ENCODE assay signal across 1 cellular context in the genomic region with DNA sequence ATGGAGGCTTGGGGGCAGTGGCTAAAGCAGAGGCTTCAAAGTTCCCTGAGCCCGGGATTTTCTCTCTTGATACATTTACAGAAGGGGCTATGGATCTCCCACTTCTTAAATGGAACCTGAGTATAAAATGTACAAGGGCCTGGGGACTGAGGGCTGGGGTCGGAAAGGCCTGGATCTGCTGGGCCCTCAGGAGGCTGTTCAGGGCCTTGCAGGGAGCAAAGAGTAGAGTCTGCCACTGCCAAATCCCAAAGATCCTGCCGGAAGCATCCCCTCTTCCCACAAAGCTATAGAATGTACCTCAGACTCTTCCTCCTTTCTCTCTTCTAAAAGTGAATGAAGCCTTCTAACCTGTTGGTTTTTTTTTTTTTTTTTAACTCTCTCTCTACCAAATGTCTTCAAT.
TF ChIP-seq lines count a peak whose summit lies in the region.

No MANE protein-coding gene starts in this region.

TF ChIP-seq in HepG2, 621 proteins besides CTCF, POLR2A, EP300 and RAD21:
- TF ChIP-seq HNF4A (CRISPR knock-in tag; IDR thresholded peaks at IDR 0.05) (no peak), ZNF616 (CRISPR knock-in tag; IDR thresholded peaks at IDR 0.05; ENCODE audit: low read depth) (no peak), EHMT2 (IDR thresholded peaks at IDR 0.05; ENCODE audit: borderline replicate concordance, low read depth, low read length) (no peak), ZNF3 (CRISPR knock-in tag; IDR thresholded peaks at IDR 0.05) (no peak), MIER2 (CRISPR knock-in tag; IDR thresholded peaks at IDR 0.05) (no peak), PPARG (CRISPR knock-in tag; conservative IDR thresholded peaks at IDR 0.05) (no peak), NRL (CRISPR knock-in tag; IDR thresholded peaks at IDR 0.05; ENCODE audit: borderline replicate concordance) (no peak), MXD4 (CRISPR knock-in tag; IDR thresholded peaks at IDR 0.05) (no peak), SRY (CRISPR knock-in tag; IDR thresholded peaks at IDR 0.05) (no peak), ZNF510 (CRISPR knock-in tag; IDR thresholded peaks at IDR 0.05; ENCODE audit: low read depth) (no peak), MEF2D (CRISPR knock-in tag; IDR thresholded peaks at IDR 0.05) (no peak), ZNF326 (CRISPR knock-in tag; IDR thresholded peaks at IDR 0.05; ENCODE audit: borderline replicate concordance) (no peak), SKIL (CRISPR knock-in tag; IDR thresholded peaks at IDR 0.05; ENCODE audit: borderline replicate concordance) (no peak), ZNF576 (CRISPR knock-in tag; IDR thresholded peaks at IDR 0.05) (no peak), TCF7L2 (IDR thresholded peaks at IDR 0.05; ENCODE audit: low read depth, low read length) (no peak), DNMT1 (CRISPR knock-in tag; IDR thresholded peaks at IDR 0.05) (no peak), ZNF570 (CRISPR knock-in tag; IDR thresholded peaks at IDR 0.05; ENCODE audit: borderline replicate concordance) (no peak)
- TF ChIP-seq, protein P1, sequence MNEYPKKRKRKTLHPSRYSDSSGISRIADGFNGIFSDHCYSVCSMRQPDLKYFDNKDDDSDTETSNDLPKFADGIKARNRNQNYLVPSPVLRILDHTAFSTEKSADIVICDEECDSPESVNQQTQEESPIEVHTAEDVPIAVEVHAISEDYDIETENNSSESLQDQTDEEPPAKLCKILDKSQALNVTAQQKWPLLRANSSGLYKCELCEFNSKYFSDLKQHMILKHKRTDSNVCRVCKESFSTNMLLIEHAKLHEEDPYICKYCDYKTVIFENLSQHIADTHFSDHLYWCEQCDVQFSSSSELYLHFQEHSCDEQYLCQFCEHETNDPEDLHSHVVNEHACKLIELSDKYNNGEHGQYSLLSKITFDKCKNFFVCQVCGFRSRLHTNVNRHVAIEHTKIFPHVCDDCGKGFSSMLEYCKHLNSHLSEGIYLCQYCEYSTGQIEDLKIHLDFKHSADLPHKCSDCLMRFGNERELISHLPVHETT (CRISPR knock-in tag; conservative IDR thresholded peaks at IDR 0.05), result no peak
- TF ChIP-seq, protein P2, sequence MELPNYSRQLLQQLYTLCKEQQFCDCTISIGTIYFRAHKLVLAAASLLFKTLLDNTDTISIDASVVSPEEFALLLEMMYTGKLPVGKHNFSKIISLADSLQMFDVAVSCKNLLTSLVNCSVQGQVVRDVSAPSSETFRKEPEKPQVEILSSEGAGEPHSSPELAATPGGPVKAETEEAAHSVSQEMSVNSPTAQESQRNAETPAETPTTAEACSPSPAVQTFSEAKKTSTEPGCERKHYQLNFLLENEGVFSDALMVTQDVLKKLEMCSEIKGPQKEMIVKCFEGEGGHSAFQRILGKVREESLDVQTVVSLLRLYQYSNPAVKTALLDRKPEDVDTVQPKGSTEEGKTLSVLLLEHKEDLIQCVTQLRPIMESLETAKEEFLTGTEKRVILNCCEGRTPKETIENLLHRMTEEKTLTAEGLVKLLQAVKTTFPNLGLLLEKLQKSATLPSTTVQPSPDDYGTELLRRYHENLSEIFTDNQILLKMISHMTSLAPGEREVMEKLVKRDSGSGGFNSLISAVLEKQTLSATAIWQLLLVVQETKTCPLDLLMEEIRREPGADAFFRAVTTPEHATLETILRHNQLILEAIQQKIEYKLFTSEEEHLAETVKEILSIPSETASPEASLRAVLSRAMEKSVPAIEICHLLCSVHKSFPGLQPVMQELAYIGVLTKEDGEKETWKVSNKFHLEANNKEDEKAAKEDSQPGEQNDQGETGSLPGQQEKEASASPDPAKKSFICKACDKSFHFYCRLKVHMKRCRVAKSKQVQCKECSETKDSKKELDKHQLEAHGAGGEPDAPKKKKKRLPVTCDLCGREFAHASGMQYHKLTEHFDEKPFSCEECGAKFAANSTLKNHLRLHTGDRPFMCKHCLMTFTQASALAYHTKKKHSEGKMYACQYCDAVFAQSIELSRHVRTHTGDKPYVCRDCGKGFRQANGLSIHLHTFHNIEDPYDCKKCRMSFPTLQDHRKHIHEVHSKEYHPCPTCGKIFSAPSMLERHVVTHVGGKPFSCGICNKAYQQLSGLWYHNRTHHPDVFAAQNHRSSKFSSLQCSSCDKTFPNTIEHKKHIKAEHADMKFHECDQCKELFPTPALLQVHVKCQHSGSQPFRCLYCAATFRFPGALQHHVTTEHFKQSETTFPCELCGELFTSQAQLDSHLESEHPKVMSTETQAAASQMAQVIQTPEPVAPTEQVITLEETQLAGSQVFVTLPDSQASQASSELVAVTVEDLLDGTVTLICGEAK (IDR thresholded peaks at IDR 0.05), result no peak
- TF ChIP-seq, protein P2 (CRISPR knock-in tag; IDR thresholded peaks at IDR 0.05), result no peak
